Comparison of ENCODE assay signal across 8 cellular contexts in genomic region chr2:27216416-27217137, GRCh38. TPM values are rescaled to one million over a fixed set of nuclear protein-coding genes. Genes with fewer than 3 reads are reported as not detected.
DNase-seq lines count a peak whose midpoint lies in the region; ATAC-seq and TF ChIP-seq lines count a peak whose summit lies in the region.

No MANE protein-coding gene starts in this region.

- intact Hi-C loops in CD14-positive monocyte (cut with micrococcal nuclease) (loop anchor here in 1 of 2 donors (2.0 kb wide), 1 partner anchor 84 kb away; no protein-coding TSS in a partner anchor), dorsolateral prefrontal cortex (cut with DNase I) (loop anchor here in 1 of 2 donors (10.0 kb wide), 1 partner anchor 138 kb away; the partner anchor contains the start of gene GTF3C2)

- H2AFZ ChIP-seq in neural progenitor cell (replicated peaks): peak overlapping the region; percentile 3

- DNase-seq in CD14-positive monocyte (ENCODE audit: low spot score) (no peak), LNCaP clone FGC (ENCODE audit: low read depth) (no peak), dorsolateral prefrontal cortex (peak in 1 of 10 donors; percentile 16), neural progenitor cell (ENCODE audit: low spot score) (no peak), NCI-H526 treated with DMSO at 0.1 percent for 48 hours (lab: John Stamatoyannopoulos, UW) (no peak), AG08396 (ENCODE audit: low spot score) (no peak)

- peak overlapping the region in 47 of 59 donors; percentile 20 to 84 (median 69) for H3K27ac ChIP-seq in dorsolateral prefrontal cortex
- H3K27ac ChIP-seq in neural progenitor cell: peak overlapping the region; percentile 84

- TF ChIP-seq CTCF in CD14-positive monocyte (IDR thresholded peaks at IDR 0.05): no peak
- no peak for TF ChIP-seq CTCF in LNCaP clone FGC (IDR thresholded peaks at IDR 0.05; ENCODE audit: control insufficient read depth, extremely low read depth, insufficient read depth)
- no peak for TF ChIP-seq CTCF in dorsolateral prefrontal cortex (IDR thresholded peaks at IDR 0.05 in 54 of 56, conservative IDR thresholded peaks at IDR 0.05 in 2 of 56; ENCODE audit: low read depth in 1 of 56, partially characterized antibody in 56 of 56)
- no peak for TF ChIP-seq CTCF in neural progenitor cell (IDR thresholded peaks at IDR 0.05)

- peaks cover 0 to 3% (median 0%) of the 10 kb centered on the region in 7 donors for H3K9me3 Mint-ChIP-seq in CD14-positive monocyte
- no peaks in the 10 kb centered on the region for H3K9me3 Mint-ChIP-seq in neural progenitor cell

- H3K36me3 Mint-ChIP-seq in CD14-positive monocyte (peaks cover 25 to 38% of the 10 kb centered on the region in 2 donors), neural progenitor cell (peaks cover 29% of the 10 kb centered on the region)

- H4K20me1 ChIP-seq in neural progenitor cell (ENCODE audit: low read depth): no peaks in the 10 kb centered on the region

- H3K79me2 ChIP-seq in neural progenitor cell (ENCODE audit: low read depth): peaks cover 54% of the 10 kb centered on the region

- H3K27me3 Mint-ChIP-seq in CD14-positive monocyte (ENCODE audit: low read depth in 3 of 3) (peaks cover 0 to 1% (median 1%) of the 10 kb centered on the region in 3 donors), neural progenitor cell (ENCODE audit: insufficient read depth, low read depth) (peaks cover 8% of the 10 kb centered on the region)

- peaks cover 5% of the 10 kb centered on the region for H3K36me3 ChIP-seq in neural progenitor cell

- H3K9ac ChIP-seq in neural progenitor cell: no peak overlapping the region

- H3K4me2 ChIP-seq in neural progenitor cell: peak overlapping the region; percentile 79

- H3K27me3 ChIP-seq in dorsolateral prefrontal cortex: no peaks in the 10 kb centered on the region
- H3K27me3 ChIP-seq in neural progenitor cell: no peaks in the 10 kb centered on the region

- H3K4me3 ChIP-seq in LNCaP clone FGC (ENCODE audit: low read depth, low read length) (peak overlapping the region; percentile 60), dorsolateral prefrontal cortex (peak overlapping the region; percentile 41 to 92 (median 72)), neural progenitor cell (peak overlapping the region; percentile 59)

- H3K27ac Mint-ChIP-seq in CD14-positive monocyte: peak overlapping the region; percentile 79 to 94 (median 87)
- no peak overlapping the region for H3K27ac Mint-ChIP-seq in neural progenitor cell

- H3K4me1 ChIP-seq in neural progenitor cell: peaks cover 16% of the 10 kb centered on the region

- ATAC-seq in GM21717 (IDR thresholded peaks at IDR 0.05; ENCODE audit: unreplicated experiment) (no peak), GM19351 (IDR thresholded peaks at IDR 0.05; ENCODE audit: unreplicated experiment) (no peak)

- H3K4me1 Mint-ChIP-seq in CD14-positive monocyte (peaks cover 27% of the 10 kb centered on the region), neural progenitor cell (peaks cover 35% of the 10 kb centered on the region)

- H3K4me3 Mint-ChIP-seq in CD14-positive monocyte (peak overlapping the region; percentile 89 to 93), neural progenitor cell (peak overlapping the region; percentile 87)

- peaks cover 35% of the 10 kb centered on the region for H3F3A ChIP-seq in neural progenitor cell (ENCODE audit: low read depth)

- H3K9me3 ChIP-seq in neural progenitor cell (ENCODE audit: low read depth): no peaks in the 10 kb centered on the region

RNA-seq across cellular contexts. Expression of gene CAD, which starts 0.6 kb away (rescaled TPM):
- 1 to 10 TPM in 1 of 2 donors, under 1 TPM in 1; 0.71 to 1.7 TPM for polyA plus RNA-seq in CD14-positive monocyte
- 10 to 100 TPM; 18.2 to 44.6 (median 27.8) TPM for total RNA-seq in dorsolateral prefrontal cortex
- 26.5 and 51.8 TPM in 2 replicates for total RNA-seq in neural progenitor cell (ENCODE audit: low replicate concordance)

RNA-seq across cellular contexts. Expression of gene SLC5A6, which starts 4.5 kb away (rescaled TPM):
- polyA plus RNA-seq in CD14-positive monocyte: 10 to 100 TPM in 1 of 2 donors, 1 to 10 TPM in 1; 8.1 to 10.2 TPM
- total RNA-seq in dorsolateral prefrontal cortex (100 to 1,000 TPM in 1 of 120 experiments, 10 to 100 TPM in 119; 21.6 to 107 (median 39.0) TPM), neural progenitor cell (ENCODE audit: low replicate concordance) (42.8 and 88.9 TPM in 2 replicates)

RNA-seq across cellular contexts. Expression of gene ATRAID, which starts 4.7 kb away (rescaled TPM):
- 100 to 1,000 TPM; 287 to 298 TPM for polyA plus RNA-seq in CD14-positive monocyte
- total RNA-seq in dorsolateral prefrontal cortex (10 to 100 TPM; 28.0 to 68.1 (median 45.4) TPM), neural progenitor cell (ENCODE audit: low replicate concordance) (133 and 142 TPM in 2 replicates)

RNA-seq across cellular contexts. Expression of gene SLC30A3, which starts 46.3 kb away (rescaled TPM):
- polyA plus RNA-seq in CD14-positive monocyte: not detected
- total RNA-seq in dorsolateral prefrontal cortex (10 to 100 TPM; 11.0 to 97.2 (median 48.3) TPM), neural progenitor cell (ENCODE audit: low replicate concordance) (0.56 and 1.4 TPM in 2 replicates)

RNA-seq across cellular contexts. Expression of gene DNAJC5G, which starts 58.7 kb away (rescaled TPM):
- not detected for polyA plus RNA-seq in CD14-positive monocyte
- 10 to 100 TPM in 26 of 120 experiments, 1 to 10 TPM in 94; 2.2 to 19.1 (median 7.4) TPM for total RNA-seq in dorsolateral prefrontal cortex
- total RNA-seq in neural progenitor cell (ENCODE audit: low replicate concordance): not detected in 2 replicates
